In the genomic region with DNA sequence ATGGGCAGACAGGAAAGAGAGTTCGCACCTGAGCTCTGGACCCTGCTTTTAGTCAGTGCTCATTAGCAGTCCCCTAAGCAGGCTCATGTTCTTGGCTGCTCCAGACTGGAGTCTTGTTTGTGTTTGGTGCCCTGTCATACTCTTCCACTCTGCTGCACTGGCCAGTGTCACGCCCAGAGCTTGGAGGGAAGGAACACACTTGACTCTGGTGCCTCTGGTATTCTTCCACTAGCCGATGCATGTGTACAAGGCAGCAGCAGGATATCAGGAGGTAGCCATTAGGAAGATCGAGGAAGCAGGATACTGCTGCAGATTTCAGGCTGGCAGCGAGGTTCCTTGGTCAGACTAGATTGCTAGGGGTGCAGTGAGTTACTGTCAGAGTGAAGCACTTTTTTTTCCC, we compare ENCODE assay signal across 19 cellular contexts.
DNase-seq lines count a peak whose midpoint lies in the region; ATAC-seq, FAIRE-seq and TF ChIP-seq lines count a peak whose summit lies in the region.
"Had no signal": no experiment of that assay in that cellular context is flagged by ENCODE, and none has a peak within 500 bp of the region (broad histone marks: within the 10 kb centered on the region; RNA-seq: fewer than 3 reads in every experiment).

No MANE protein-coding gene starts in this region.

- TF ChIP-seq POLR2A in H1 (IDR thresholded peaks at IDR 0.05; ENCODE audit: control extremely low read depth in 1 of 2, low read depth in 2 of 2, low read length in 2 of 2), result no peak
- no peak for TF ChIP-seq POLR2A in gastroesophageal sphincter (IDR thresholded peaks at IDR 0.05)
- TF ChIP-seq POLR2A in Peyer's patch (IDR thresholded peaks at IDR 0.05), result no peak

- H3K27me3 ChIP-seq in right atrium auricular region (no peaks in the 10 kb centered on the region), H1 (replicated peaks in 1 of 4; ENCODE audit: control insufficient read depth in 3 of 4, extremely low read depth in 1 of 4, insufficient read depth in 3 of 4, low read length in 3 of 4) (no peaks in the 10 kb centered on the region), left lung (no peaks in the 10 kb centered on the region), gastroesophageal sphincter (no peaks in the 10 kb centered on the region), Peyer's patch (no peaks in the 10 kb centered on the region)

- no peak overlapping the region; the same call in 1 of the 2 replicates for H2BK12ac ChIP-seq in H1 (ENCODE audit: low read depth, low read length)

- no peaks in the 10 kb centered on the region for H3K79me2 ChIP-seq in H1 (ENCODE audit: control insufficient read depth in 1 of 2, insufficient read depth in 2 of 2, low read length in 2 of 2)

- 78% methylated on average over 5 of the region's 5 CpGs; no CpG with 5 or more reads in 1 of the 2 experiments for WGBS in H1 (ENCODE audit: extremely low coverage in 1 of 2, insufficient coverage in 1 of 2, insufficient read length in 1 of 2, insufficient replicate concordance in 2 of 2, low coverage in 1 of 2, low lambda C conversion rate in 2 of 2, missing lambda C conversion rate in 1 of 2), 2 experiments
- WGBS in gastroesophageal sphincter (ENCODE audit: low coverage in 1 of 2), 2 donors, result 77 to 87% methylated on average over 3 to 4 of the region's 5 CpGs

- no peak overlapping the region for H4K91ac ChIP-seq in H1 (replicated peaks; ENCODE audit: insufficient read length, low read length)

- H3K4me3 ChIP-seq in right atrium auricular region, result no peak overlapping the region
- no peak overlapping the region for H3K4me3 ChIP-seq in H1 (ENCODE audit: extremely low read depth in 1 of 4, insufficient read depth in 2 of 4, low read depth in 3 of 4, low read length in 4 of 4)
- H3K4me3 ChIP-seq in left lung, result no peak overlapping the region
- H3K4me3 ChIP-seq in gastroesophageal sphincter, result no peak overlapping the region
- H3K4me3 ChIP-seq in Peyer's patch, result no peak overlapping the region
- H3K4me3 ChIP-seq: prostate gland, SK-N-MC had no signal

- ATAC-seq in Right ventricle myocardium superior (ENCODE audit: poor library complexity) (peak; percentile 81), left lung (peak; percentile 78), gastroesophageal sphincter (no peak)

- no peak overlapping the region for H3K18ac ChIP-seq in H1 (ENCODE audit: extremely low read depth, low read length)

- no peak overlapping the region for H3K4me2 ChIP-seq in H1 (ENCODE audit: insufficient read depth in 1 of 2, low read depth in 2 of 2, low read length in 2 of 2)

- H3K9ac ChIP-seq in H1 (replicated peaks in 1 of 4; ENCODE audit: extremely low read depth in 1 of 4, low read depth in 3 of 4, low read length in 3 of 4), result no peak overlapping the region

- peaks cover 0 to 10% of the 10 kb centered on the region in 2 donors for H3K4me1 ChIP-seq in right atrium auricular region
- peaks cover 0 to 20% (median 6%) of the 10 kb centered on the region in 4 experiments; a peak in 3 of 7 replicates for H3K4me1 ChIP-seq in H1 (replicated peaks in 1 of 4; ENCODE audit: control insufficient read depth in 3 of 4, insufficient read depth in 4 of 4, low read length in 3 of 4)
- H3K4me1 ChIP-seq in left lung, result peaks cover 0 to 3% of the 10 kb centered on the region in 2 donors
- peaks cover 0 to 14% (median 0%) of the 10 kb centered on the region in 3 donors for H3K4me1 ChIP-seq in gastroesophageal sphincter
- no peaks in the 10 kb centered on the region for H3K4me1 ChIP-seq in Peyer's patch
- H3K4me1 ChIP-seq: prostate gland had no signal

- H3K9me3 ChIP-seq in right atrium auricular region (no peaks in the 10 kb centered on the region), H1 (ENCODE audit: insufficient read depth in 2 of 2, low read depth in 1 of 2, low read length in 1 of 2) (no peaks in the 10 kb centered on the region), left lung (no peaks in the 10 kb centered on the region), gastroesophageal sphincter (no peaks in the 10 kb centered on the region), Peyer's patch (no peaks in the 10 kb centered on the region)
- H3K9me3 ChIP-seq: prostate gland had no signal

- no peak overlapping the region for H3K56ac ChIP-seq in H1 (replicated peaks; ENCODE audit: insufficient read length, low read depth, low read length)

- no peak overlapping the region for H2BK5ac ChIP-seq in H1 (ENCODE audit: low read depth, low read length)

- TF ChIP-seq EP300 in H1 (IDR thresholded peaks at IDR 0.05; ENCODE audit: borderline replicate concordance in 1 of 2, low read depth in 2 of 2, low read length in 2 of 2), result no peak
- no peak for TF ChIP-seq EP300 in gastroesophageal sphincter (IDR thresholded peaks at IDR 0.05)

- no peak for TF ChIP-seq RAD21 in H1 (IDR thresholded peaks at IDR 0.05 in 1 of 2, conservative IDR thresholded peaks at IDR 0.05 in 1 of 2; ENCODE audit: low read depth in 2 of 2, low read length in 2 of 2)

- no peaks in the 10 kb centered on the region for H3K79me1 ChIP-seq in H1 (ENCODE audit: low read depth, low read length)

- H2BK120ac ChIP-seq in H1 (replicated peaks; ENCODE audit: low read depth, low read length), result no peak overlapping the region

- no peak overlapping the region for H2BK20ac ChIP-seq in H1 (ENCODE audit: low read length)

- H4K5ac ChIP-seq in H1 (ENCODE audit: insufficient read length, low read depth, low read length), result no peak overlapping the region

- TF ChIP-seq CTCF in right atrium auricular region (IDR thresholded peaks at IDR 0.05) (no peak), H1 (IDR thresholded peaks at IDR 0.05; ENCODE audit: control extremely low read depth in 1 of 3, insufficient read depth in 1 of 3, low read depth in 1 of 3, low read length in 3 of 3) (no peak), left lung (IDR thresholded peaks at IDR 0.05) (no peak), gastroesophageal sphincter (IDR thresholded peaks at IDR 0.05) (no peak), Peyer's patch (IDR thresholded peaks at IDR 0.05) (no peak)

- H2AK5ac ChIP-seq in H1 (ENCODE audit: low read depth, low read length), result 0 out of 2 replicates have a peak overlapping the region, but pooled peaks have one; percentile 67

- no peaks in the 10 kb centered on the region for H4K20me1 ChIP-seq in H1 (replicated peaks in 1 of 2; ENCODE audit: control insufficient read depth in 1 of 2, insufficient read depth in 2 of 2, low read length in 2 of 2)

- intact Hi-C loops in Right ventricle myocardium superior (cut with DNase I), result no loop called here
- intact Hi-C loops in left lung (cut with DNase I), result no loop called here

- no peak overlapping the region for H4K8ac ChIP-seq in H1 (ENCODE audit: extremely low read depth, insufficient read depth, low read length)

- no peak overlapping the region for H3K23ac ChIP-seq in H1 (ENCODE audit: insufficient read length)

- CTCF ChIA-PET in H1 (lab: Charles Lee; ENCODE audit: partially characterized antibody), result no interaction called here

- peak; percentile 36 for FAIRE-seq in H1 (lab: Jason Lieb, UNC)
- FAIRE-seq: A204.1, GM18507, kidney had no signal

- H3K4ac ChIP-seq in H1 (replicated peaks; ENCODE audit: insufficient read length, low read depth, low read length), result no peak overlapping the region

- no peak overlapping the region for H2AFZ ChIP-seq in H1 (ENCODE audit: low read length)

- H3K36me3 ChIP-seq in right atrium auricular region, result no peaks in the 10 kb centered on the region
- no peaks in the 10 kb centered on the region for H3K36me3 ChIP-seq in H1 (ENCODE audit: control insufficient read depth in 2 of 4, insufficient read depth in 4 of 4, low read length in 3 of 4)
- no peaks in the 10 kb centered on the region for H3K36me3 ChIP-seq in left lung
- no peaks in the 10 kb centered on the region for H3K36me3 ChIP-seq in gastroesophageal sphincter
- no peaks in the 10 kb centered on the region for H3K36me3 ChIP-seq in Peyer's patch
- H3K36me3 ChIP-seq: prostate gland had no signal

- H3K14ac ChIP-seq in H1 (ENCODE audit: insufficient read length), result no peak overlapping the region

- no peak overlapping the region for H3K27ac ChIP-seq in right atrium auricular region
- H3K27ac ChIP-seq in H1 (ENCODE audit: low read depth, low read length), result no peak overlapping the region
- H3K27ac ChIP-seq in left lung, result no peak overlapping the region
- H3K27ac ChIP-seq in gastroesophageal sphincter, result no peak overlapping the region
- no peak overlapping the region for H3K27ac ChIP-seq in Peyer's patch
- H3K27ac ChIP-seq: C4-2B, prostate gland, SK-N-MC had no signal

- DNase-seq in Right ventricle myocardium superior (no peak), right atrium auricular region (ENCODE audit: low spot score) (no peak), H1 (ENCODE audit: low read depth in 1 of 2, low spot score in 2 of 2) (no peak), left lung (no peak), SW480 (ENCODE audit: low spot score) (no peak), NCI-H187 treated with DMSO at 0.1 percent for 48 hours (lab: John Stamatoyannopoulos, UW) (no peak), Peyer's patch (no peak)
- DNase-seq: activated effector memory CD4-positive, alpha-beta T cell treated with anti-CD3 and anti-CD28 coated beads, Interleukin-2, amount 50 U/mL, for 16 hours; DMS 273 treated with DMSO at 0.1 percent for 48 hours; kidney; midbrain; nephron progenitor cell; stimulated activated CD4-positive, alpha-beta T cell treated with anti-CD3 and anti-CD28 coated beads, Interleukin-12 subunit alpha, Interleukin-12 subunit beta, amount 100 ng/mL, for 4 hours had no signal

- no peak overlapping the region; the same call in 1 of the 2 replicates for H2BK15ac ChIP-seq in H1 (ENCODE audit: low read length)

- POLR2A ChIA-PET in H1 (lab: Charles Lee; ENCODE audit: partially characterized antibody), result interaction anchor here (0.6 kb wide), 1 partner anchor 170 kb away, joined by 3 read pairs; no protein-coding TSS in a partner anchor

- H3K23me2 ChIP-seq in H1 (ENCODE audit: low read depth, low read length), result no peaks in the 10 kb centered on the region

TF ChIP-seq in H1, 55 proteins besides CTCF, POLR2A, EP300 and RAD21:
- peak; percentile 20; the same call in 1 of the 2 replicates for TF ChIP-seq E2F6 (IDR thresholded peaks at IDR 0.05)
- no peak for TF ChIP-seq SRF (IDR thresholded peaks at IDR 0.05; ENCODE audit: low read depth, low read length)
